In the genomic region with DNA sequence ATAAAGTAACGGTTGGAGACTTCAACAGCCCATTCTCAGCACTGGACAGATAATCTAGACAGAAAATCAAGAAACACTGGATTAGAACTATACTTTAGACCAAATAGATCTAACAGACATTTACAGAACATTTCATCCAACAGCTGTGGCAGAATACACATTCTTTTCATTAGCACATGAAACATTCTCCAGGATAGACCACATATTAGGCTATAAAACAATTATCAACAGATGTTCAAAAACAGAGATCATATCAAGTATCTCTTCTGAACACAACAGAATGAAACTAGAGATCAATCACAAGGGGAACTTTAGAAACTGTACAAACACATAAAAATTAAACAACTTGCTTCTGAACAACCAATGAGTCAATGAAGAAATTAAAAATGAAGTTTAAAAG, we compare ENCODE assay signal across 26 cellular contexts.
"Had no signal": no experiment of that assay in that cellular context is flagged by ENCODE, and none has a peak within 500 bp of the region (broad histone marks: within the 10 kb centered on the region; RNA-seq: fewer than 3 reads in every experiment).

No MANE protein-coding gene starts in this region.

- H3K4me1 Mint-ChIP-seq: mesothelial cell of epicardium had no signal

- ATAC-seq: effector memory CD8-positive, alpha-beta T cell; esophagus mucosa; gastroesophageal sphincter; left colon; naive thymus-derived CD4-positive, alpha-beta T cell; right cardiac atrium; stimulated activated naive CD8-positive, alpha-beta T cell treated with anti-CD3 and anti-CD28 coated beads, Interleukin-15, Interleukin-2, amounts not matched to agents 100 U/mL and 50 U/mL, for 24 hours had no signal

- H3K27ac ChIP-seq: ascending aorta, brain microvascular endothelial cell, gastroesophageal sphincter, hepatocyte, thoracic aorta, VCaP had no signal

- H3K27me3 ChIP-seq: ascending aorta, brain microvascular endothelial cell, gastroesophageal sphincter, hepatocyte, spleen had no signal

- H3K27me3 Mint-ChIP-seq: activated naive CD4-positive, alpha-beta T cell treated with anti-CD3 and anti-CD28 coated beads, Interleukin-2, amount 10 ng/mL, durations not matched to agents 7 days and 5 days; activated naive CD8-positive, alpha-beta T cell treated with anti-CD3 and anti-CD28 coated beads, Interleukin-2, amount 10 ng/mL, durations not matched to agents 7 days and 5 days; effector memory CD8-positive, alpha-beta T cell; naive thymus-derived CD4-positive, alpha-beta T cell had no signal

- H3K4me1 ChIP-seq: ascending aorta, gastroesophageal sphincter had no signal

- H3K4me3 ChIP-seq: ascending aorta, gastroesophageal sphincter, hepatocyte, spleen, thoracic aorta had no signal

- H2AFZ ChIP-seq: hepatocyte had no signal

- FAIRE-seq: kidney, urothelium cell line had no signal

- H3K4me2 ChIP-seq: hepatocyte had no signal

- H3K27ac Mint-ChIP-seq: activated naive CD4-positive, alpha-beta T cell treated with anti-CD3 and anti-CD28 coated beads, Interleukin-2, amount 10 ng/mL, durations not matched to agents 7 days and 5 days; activated naive CD8-positive, alpha-beta T cell treated with anti-CD3 and anti-CD28 coated beads, Interleukin-2, amount 10 ng/mL, durations not matched to agents 7 days and 5 days; mesothelial cell of epicardium had no signal

- H3K4me3 Mint-ChIP-seq: activated naive CD4-positive, alpha-beta T cell treated with anti-CD3 and anti-CD28 coated beads, Interleukin-2, amount 10 ng/mL, durations not matched to agents 7 days and 5 days; activated naive CD8-positive, alpha-beta T cell treated with anti-CD3 and anti-CD28 coated beads, Interleukin-2, amount 10 ng/mL, durations not matched to agents 7 days and 5 days; mesothelial cell of epicardium had no signal

- DNase-seq: activated CD4-positive, alpha-beta T cell treated with anti-CD3 and anti-CD28 coated beads for 48 hours; activated CD4-positive, alpha-beta T cell treated with anti-CD3 and anti-CD28 coated beads, Interleukin-2, amount 50 U/mL, for 48 hours; activated CD8-positive, alpha-beta memory T cell treated with anti-CD3 and anti-CD28 coated beads for 24 hours; activated gamma-delta T cell; activated naive CD4-positive, alpha-beta T cell treated with anti-CD3 and anti-CD28 coated beads, Interleukin-2, amount 10 ng/mL, durations not matched to agents 7 days and 5 days; activated naive CD8-positive, alpha-beta T cell treated with anti-CD3 and anti-CD28 coated beads, Interleukin-2, amount 10 ng/mL, durations not matched to agents 7 days and 5 days; brain microvascular endothelial cell; cortex of kidney; effector memory CD8-positive, alpha-beta T cell; kidney; left colon; naive thymus-derived CD4-positive, alpha-beta T cell; posterior cingulate gyrus; right cardiac atrium; spleen; stimulated activated CD4-positive, alpha-beta T cell treated with anti-CD3 and anti-CD28 coated beads, Interleukin-2, amount 100 ng/mL, for 48 hours; stimulated activated naive CD8-positive, alpha-beta T cell treated with anti-CD3 and anti-CD28 coated beads, Interleukin-15, Interleukin-2, amounts not matched to agents 100 U/mL and 50 U/mL, for 24 hours; trophoblast cell had no signal
